In the genomic region with DNA sequence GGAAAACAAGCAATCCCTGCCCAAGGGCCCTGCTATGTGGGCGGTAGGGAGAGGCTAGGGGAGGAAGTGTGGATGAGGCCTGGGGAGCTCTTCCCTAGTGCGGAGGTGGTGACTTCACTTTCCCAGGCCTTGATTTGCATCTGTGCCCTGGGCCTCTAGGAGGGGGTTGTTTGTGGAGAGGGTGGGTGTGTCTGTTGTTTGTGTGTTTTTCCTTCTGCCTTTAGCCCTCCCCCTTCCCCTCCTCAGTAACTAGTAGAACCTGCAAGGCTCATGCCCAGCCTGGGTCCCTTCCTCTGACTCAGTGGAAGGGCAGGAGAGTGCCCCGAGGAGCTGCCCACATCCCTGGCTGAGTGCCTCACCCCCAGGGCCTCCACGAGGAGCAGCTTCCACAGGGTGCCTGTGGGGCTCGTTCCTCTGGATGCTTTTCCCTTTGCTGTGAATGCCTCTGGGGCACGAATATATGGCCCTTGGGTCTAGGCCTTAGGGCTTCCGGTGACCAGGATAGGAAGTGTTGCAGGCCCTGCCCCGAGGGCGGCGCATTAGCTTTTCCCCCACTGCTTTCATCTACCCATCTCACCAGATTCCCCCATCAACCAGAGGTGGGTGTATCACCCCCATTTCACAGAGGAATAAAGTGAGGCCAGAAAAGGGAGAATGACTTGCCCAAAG, we compare ENCODE assay signal across 13 cellular contexts.
A peak's percentile ranks its signal among the peaks of the same experiment; 100 is the strongest.
DNase-seq lines count a peak whose midpoint lies in the region; ATAC-seq and TF ChIP-seq lines count a peak whose summit lies in the region.
"Had no signal": no experiment of that assay in that cellular context is flagged by ENCODE, and none has a peak within 500 bp of the region (broad histone marks: within the 10 kb centered on the region; RNA-seq: fewer than 3 reads in every experiment).

No MANE protein-coding gene starts in this region.

- H3K9me2 ChIP-seq in DOHH2 (replicated peaks; ENCODE audit: control insufficient read depth, low read length), result no peaks in the 10 kb centered on the region

- H3K4me3 ChIP-seq in DOHH2 (ENCODE audit: low read length) (0 out of 2 replicates have a peak overlapping the region, but pooled peaks have one; percentile 11), breast epithelium (no peak overlapping the region), lower lobe of right lung (no peak overlapping the region), WERI-Rb-1 (ENCODE audit: low read depth, low read length) (no peak overlapping the region)
- H3K4me3 ChIP-seq: SK-N-MC had no signal

- H3K9me3 Mint-ChIP-seq in T-helper 2 cell treated with Interferon-gamma antibody and Interleukin-4, amounts not matched to agents 5 μg/mL and 100 μg/mL, for 36 hours, result no peaks in the 10 kb centered on the region

- no peak overlapping the region for H3K4me3 Mint-ChIP-seq in T-helper 2 cell treated with Interferon-gamma antibody and Interleukin-4, amounts not matched to agents 5 μg/mL and 100 μg/mL, for 36 hours

- H3K4me1 Mint-ChIP-seq in T-helper 2 cell treated with Interferon-gamma antibody and Interleukin-4, amounts not matched to agents 5 μg/mL and 100 μg/mL, for 36 hours (ENCODE audit: low read depth), result peaks cover 19% of the 10 kb centered on the region

- no peaks in the 10 kb centered on the region for H4K20me1 ChIP-seq in DOHH2 (ENCODE audit: control insufficient read depth, insufficient read depth, low read depth, low read length)

- no peak overlapping the region for H3K27ac Mint-ChIP-seq in T-helper 2 cell treated with Interferon-gamma antibody and Interleukin-4, amounts not matched to agents 5 μg/mL and 100 μg/mL, for 36 hours

- no peaks in the 10 kb centered on the region for H3K36me3 Mint-ChIP-seq in T-helper 2 cell treated with Interferon-gamma antibody and Interleukin-4, amounts not matched to agents 5 μg/mL and 100 μg/mL, for 36 hours (ENCODE audit: low read depth)

- DNase-seq in NCI-H226, result peak; percentile 74
- DNase-seq in breast epithelium (ENCODE audit: low spot score in 2 of 2), result peak; percentile 47 to 72
- DNase-seq in lower lobe of right lung, result peak; percentile 44
- no peak for DNase-seq in WERI-Rb-1
- no peak for DNase-seq in occipital lobe (lab: John Stamatoyannopoulos, UW)
- DNase-seq in T-helper 2 cell treated with Interferon-gamma antibody and Interleukin-4, amounts not matched to agents 5 μg/mL and 100 μg/mL, for 36 hours (ENCODE audit: low spot score), result no peak
- DNase-seq: anterior cingulate cortex had no signal

- H3K27me3 ChIP-seq in DOHH2 (ENCODE audit: control insufficient read depth, low read length), result 0 out of 2 replicates have a peak, but pooled peaks cover 6% of the 10 kb centered on the region
- no peaks in the 10 kb centered on the region for H3K27me3 ChIP-seq in breast epithelium
- no peaks in the 10 kb centered on the region for H3K27me3 ChIP-seq in lower lobe of right lung (ENCODE audit: low read depth)
- H3K27me3 ChIP-seq in WERI-Rb-1 (ENCODE audit: insufficient read depth, low read depth, severe bottlenecking), result no peaks in the 10 kb centered on the region

- peaks cover 6% of the 10 kb centered on the region for H3K27me3 Mint-ChIP-seq in T-helper 2 cell treated with Interferon-gamma antibody and Interleukin-4, amounts not matched to agents 5 μg/mL and 100 μg/mL, for 36 hours (ENCODE audit: low read depth)

- TF ChIP-seq CTCF in DOHH2 (IDR thresholded peaks at IDR 0.05; ENCODE audit: low read depth, low read length, poor library complexity, severe bottlenecking), result no peak
- no peak for TF ChIP-seq CTCF in breast epithelium (IDR thresholded peaks at IDR 0.05)
- TF ChIP-seq CTCF in lower lobe of right lung (IDR thresholded peaks at IDR 0.05), result no peak
- no peak for TF ChIP-seq CTCF in WERI-Rb-1 (IDR thresholded peaks at IDR 0.05; ENCODE audit: low read depth, low read length)

- H3K27ac ChIP-seq in DOHH2 (ENCODE audit: low read depth, low read length) (no peak overlapping the region), breast epithelium (peak overlapping the region; percentile 43 to 72), lower lobe of right lung (no peak overlapping the region), WERI-Rb-1 (no peak overlapping the region)
- H3K27ac ChIP-seq: C4-2B, KMS-11, SK-N-MC had no signal

- TF ChIP-seq POLR2A in breast epithelium (IDR thresholded peaks at IDR 0.05), result no peak

- H3F3A ChIP-seq in DOHH2 (ENCODE audit: control insufficient read depth, insufficient read depth), result peaks cover 9% of the 10 kb centered on the region

- no peak for ATAC-seq in lower lobe of right lung
- ATAC-seq in HG03354 (IDR thresholded peaks at IDR 0.05; ENCODE audit: poor library complexity, severe bottlenecking, unreplicated experiment), result no peak
- ATAC-seq: left lobe of liver had no signal

- H3K36me3 ChIP-seq in DOHH2 (ENCODE audit: control insufficient read depth, low read length) (no peaks in the 10 kb centered on the region), breast epithelium (no peaks in the 10 kb centered on the region), lower lobe of right lung (no peaks in the 10 kb centered on the region), WERI-Rb-1 (no peaks in the 10 kb centered on the region)

- peaks cover 58% of the 10 kb centered on the region for H3K4me1 ChIP-seq in DOHH2 (ENCODE audit: control insufficient read depth, low read length)
- no peaks in the 10 kb centered on the region for H3K4me1 ChIP-seq in breast epithelium
- H3K4me1 ChIP-seq in lower lobe of right lung, result peaks cover 16% of the 10 kb centered on the region

- H3K4me2 ChIP-seq in DOHH2 (ENCODE audit: low read length), result peak overlapping the region; percentile 38

- intact Hi-C loops in breast epithelium (cut with DNase I; ENCODE audit: low total_unique reads) (no loop called here), lower lobe of right lung (cut with DNase I) (no loop called here)

- H3K9me3 ChIP-seq in DOHH2 (ENCODE audit: control insufficient read depth, insufficient read depth, low read length), result no peaks in the 10 kb centered on the region
- H3K9me3 ChIP-seq in breast epithelium, result no peaks in the 10 kb centered on the region
- no peaks in the 10 kb centered on the region for H3K9me3 ChIP-seq in lower lobe of right lung
- no peaks in the 10 kb centered on the region for H3K9me3 ChIP-seq in WERI-Rb-1 (ENCODE audit: severe bottlenecking)

- H3K79me2 ChIP-seq in DOHH2 (ENCODE audit: control insufficient read depth, low read length), result no peaks in the 10 kb centered on the region

Comparison
In these comparisons a context has a peak if more than half of its experiments do, and no peak if none do; other contexts are left out.
1. H3K27ac ChIP-seq: peak in breast epithelium (2 of 2); none in DOHH2 (single experiment), lower lobe of right lung (single experiment) and WERI-Rb-1 (single experiment).
2. DNase-seq: peak in NCI-H226 (single experiment), breast epithelium (2 of 2) and lower lobe of right lung (single experiment); none in WERI-Rb-1 (single experiment), occipital lobe (single experiment) and T-helper 2 cell treated with Interferon-gamma antibody and Interleukin-4, amounts not matched to agents 5 μg/mL and 100 μg/mL, for 36 hours (single experiment).